ENCODE assay signal across 1 cellular context in the genomic region with DNA sequence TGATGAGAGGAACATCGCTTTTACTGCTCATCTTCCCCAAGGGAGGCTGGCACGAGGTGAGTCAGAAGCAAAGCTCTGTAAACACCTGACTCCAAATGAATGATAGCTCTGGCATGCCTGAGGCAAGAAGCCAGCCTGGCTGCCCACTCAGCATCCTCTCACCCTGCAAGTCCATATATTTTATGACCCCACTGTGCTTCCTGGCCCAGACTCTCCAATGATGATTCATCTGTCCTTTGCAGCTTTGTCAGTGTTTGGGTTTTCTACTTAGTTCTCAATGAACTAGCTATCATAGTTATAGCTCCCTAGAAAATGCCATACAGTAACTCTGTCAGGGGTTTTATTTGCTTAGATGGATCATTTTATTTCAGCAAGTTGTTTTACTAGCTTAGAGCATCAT.
TF ChIP-seq lines count a peak whose summit lies in the region.

No MANE protein-coding gene starts in this region.

TF ChIP-seq in A549, 52 proteins besides CTCF, POLR2A, EP300 and RAD21 (continued from another document):
- no peak for TF ChIP-seq HOXA7 (CRISPR knock-in tag; IDR thresholded peaks at IDR 0.05)
- TF ChIP-seq NPAS2 (CRISPR knock-in tag; IDR thresholded peaks at IDR 0.05; ENCODE audit: borderline replicate concordance): no peak
- TF ChIP-seq, protein P1, sequence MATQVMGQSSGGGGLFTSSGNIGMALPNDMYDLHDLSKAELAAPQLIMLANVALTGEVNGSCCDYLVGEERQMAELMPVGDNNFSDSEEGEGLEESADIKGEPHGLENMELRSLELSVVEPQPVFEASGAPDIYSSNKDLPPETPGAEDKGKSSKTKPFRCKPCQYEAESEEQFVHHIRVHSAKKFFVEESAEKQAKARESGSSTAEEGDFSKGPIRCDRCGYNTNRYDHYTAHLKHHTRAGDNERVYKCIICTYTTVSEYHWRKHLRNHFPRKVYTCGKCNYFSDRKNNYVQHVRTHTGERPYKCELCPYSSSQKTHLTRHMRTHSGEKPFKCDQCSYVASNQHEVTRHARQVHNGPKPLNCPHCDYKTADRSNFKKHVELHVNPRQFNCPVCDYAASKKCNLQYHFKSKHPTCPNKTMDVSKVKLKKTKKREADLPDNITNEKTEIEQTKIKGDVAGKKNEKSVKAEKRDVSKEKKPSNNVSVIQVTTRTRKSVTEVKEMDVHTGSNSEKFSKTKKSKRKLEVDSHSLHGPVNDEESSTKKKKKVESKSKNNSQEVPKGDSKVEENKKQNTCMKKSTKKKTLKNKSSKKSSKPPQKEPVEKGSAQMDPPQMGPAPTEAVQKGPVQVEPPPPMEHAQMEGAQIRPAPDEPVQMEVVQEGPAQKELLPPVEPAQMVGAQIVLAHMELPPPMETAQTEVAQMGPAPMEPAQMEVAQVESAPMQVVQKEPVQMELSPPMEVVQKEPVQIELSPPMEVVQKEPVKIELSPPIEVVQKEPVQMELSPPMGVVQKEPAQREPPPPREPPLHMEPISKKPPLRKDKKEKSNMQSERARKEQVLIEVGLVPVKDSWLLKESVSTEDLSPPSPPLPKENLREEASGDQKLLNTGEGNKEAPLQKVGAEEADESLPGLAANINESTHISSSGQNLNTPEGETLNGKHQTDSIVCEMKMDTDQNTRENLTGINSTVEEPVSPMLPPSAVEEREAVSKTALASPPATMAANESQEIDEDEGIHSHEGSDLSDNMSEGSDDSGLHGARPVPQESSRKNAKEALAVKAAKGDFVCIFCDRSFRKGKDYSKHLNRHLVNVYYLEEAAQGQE (IDR thresholded peaks at IDR 0.05): no peak
- TF ChIP-seq EHMT2 (IDR thresholded peaks at IDR 0.05; ENCODE audit: low read depth): no peak
- no peak for TF ChIP-seq RARB (CRISPR knock-in tag; IDR thresholded peaks at IDR 0.05)
- TF ChIP-seq HEYL (CRISPR knock-in tag; IDR thresholded peaks at IDR 0.05): no peak
- TF ChIP-seq, protein P2, sequence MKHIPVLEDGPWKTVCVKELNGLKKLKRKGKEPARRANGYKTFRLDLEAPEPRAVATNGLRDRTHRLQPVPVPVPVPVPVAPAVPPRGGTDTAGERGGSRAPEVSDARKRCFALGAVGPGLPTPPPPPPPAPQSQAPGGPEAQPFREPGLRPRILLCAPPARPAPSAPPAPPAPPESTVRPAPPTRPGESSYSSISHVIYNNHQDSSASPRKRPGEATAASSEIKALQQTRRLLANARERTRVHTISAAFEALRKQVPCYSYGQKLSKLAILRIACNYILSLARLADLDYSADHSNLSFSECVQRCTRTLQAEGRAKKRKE (CRISPR knock-in tag; IDR thresholded peaks at IDR 0.05; ENCODE audit: low read depth): no peak
- peak; percentile 90 for TF ChIP-seq FOSL2 (IDR thresholded peaks at IDR 0.05)
- peak; percentile 73 for TF ChIP-seq FOSL2 (CRISPR knock-in tag; IDR thresholded peaks at IDR 0.05)
- TF ChIP-seq JUNB (IDR thresholded peaks at IDR 0.05): peak; percentile 96
- no peak for TF ChIP-seq EHF (CRISPR knock-in tag; IDR thresholded peaks at IDR 0.05)
- TF ChIP-seq, protein P3, sequence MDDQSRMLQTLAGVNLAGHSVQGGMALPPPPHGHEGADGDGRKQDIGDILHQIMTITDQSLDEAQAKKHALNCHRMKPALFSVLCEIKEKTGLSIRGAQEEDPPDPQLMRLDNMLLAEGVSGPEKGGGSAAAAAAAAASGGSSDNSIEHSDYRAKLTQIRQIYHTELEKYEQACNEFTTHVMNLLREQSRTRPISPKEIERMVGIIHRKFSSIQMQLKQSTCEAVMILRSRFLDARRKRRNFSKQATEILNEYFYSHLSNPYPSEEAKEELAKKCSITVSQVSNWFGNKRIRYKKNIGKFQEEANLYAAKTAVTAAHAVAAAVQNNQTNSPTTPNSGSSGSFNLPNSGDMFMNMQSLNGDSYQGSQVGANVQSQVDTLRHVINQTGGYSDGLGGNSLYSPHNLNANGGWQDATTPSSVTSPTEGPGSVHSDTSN (IDR thresholded peaks at IDR 0.05): no peak
- TF ChIP-seq RFX5 (IDR thresholded peaks at IDR 0.05): no peak
- no peak for TF ChIP-seq ZFP36 (IDR thresholded peaks at IDR 0.05; ENCODE audit: borderline replicate concordance, partially characterized antibody)
- no peak for TF ChIP-seq MYC (IDR thresholded peaks at IDR 0.05; ENCODE audit: borderline replicate concordance, low read length)
- TF ChIP-seq, protein P4, sequence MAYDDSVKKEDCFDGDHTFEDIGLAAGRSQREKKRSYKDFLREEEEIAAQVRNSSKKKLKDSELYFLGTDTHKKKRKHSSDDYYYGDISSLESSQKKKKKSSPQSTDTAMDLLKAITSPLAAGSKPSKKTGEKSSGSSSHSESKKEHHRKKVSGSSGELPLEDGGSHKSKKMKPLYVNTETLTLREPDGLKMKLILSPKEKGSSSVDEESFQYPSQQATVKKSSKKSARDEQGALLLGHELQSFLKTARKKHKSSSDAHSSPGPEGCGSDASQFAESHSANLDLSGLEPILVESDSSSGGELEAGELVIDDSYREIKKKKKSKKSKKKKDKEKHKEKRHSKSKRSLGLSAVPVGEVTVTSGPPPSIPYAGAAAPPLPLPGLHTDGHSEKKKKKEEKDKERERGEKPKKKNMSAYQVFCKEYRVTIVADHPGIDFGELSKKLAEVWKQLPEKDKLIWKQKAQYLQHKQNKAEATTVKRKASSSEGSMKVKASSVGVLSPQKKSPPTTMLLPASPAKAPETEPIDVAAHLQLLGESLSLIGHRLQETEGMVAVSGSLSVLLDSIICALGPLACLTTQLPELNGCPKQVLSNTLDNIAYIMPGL (CRISPR knock-in tag; IDR thresholded peaks at IDR 0.05; ENCODE audit: borderline replicate concordance): no peak
- TF ChIP-seq ESRRA (IDR thresholded peaks at IDR 0.05; ENCODE audit: borderline replicate concordance, low read length): no peak
- TF ChIP-seq JUN (IDR thresholded peaks at IDR 0.05): peak; percentile 66 to 79; a peak in 4 of 5 replicates
- TF ChIP-seq, protein P5, sequence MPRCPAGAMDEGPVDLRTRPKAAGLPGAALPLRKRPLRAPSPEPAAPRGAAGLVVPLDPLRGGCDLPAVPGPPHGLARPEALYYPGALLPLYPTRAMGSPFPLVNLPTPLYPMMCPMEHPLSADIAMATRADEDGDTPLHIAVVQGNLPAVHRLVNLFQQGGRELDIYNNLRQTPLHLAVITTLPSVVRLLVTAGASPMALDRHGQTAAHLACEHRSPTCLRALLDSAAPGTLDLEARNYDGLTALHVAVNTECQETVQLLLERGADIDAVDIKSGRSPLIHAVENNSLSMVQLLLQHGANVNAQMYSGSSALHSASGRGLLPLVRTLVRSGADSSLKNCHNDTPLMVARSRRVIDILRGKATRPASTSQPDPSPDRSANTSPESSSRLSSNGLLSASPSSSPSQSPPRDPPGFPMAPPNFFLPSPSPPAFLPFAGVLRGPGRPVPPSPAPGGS (IDR thresholded peaks at IDR 0.05): 0 out of 3 replicates have a peak, but pooled peaks have one; percentile 28
- no peak for TF ChIP-seq ZC3H11A (IDR thresholded peaks at IDR 0.05)
- no peak for TF ChIP-seq NR3C1 (IDR thresholded peaks at IDR 0.05)
- TF ChIP-seq CBX8 (IDR thresholded peaks at IDR 0.05): no peak
- TF ChIP-seq CHD4 (IDR thresholded peaks at IDR 0.05; ENCODE audit: borderline replicate concordance): no peak
